ENCODE assay signal across 8 cellular contexts in genomic region chr1:161192476-161193465, GRCh38. TPM values are rescaled to one million over a fixed set of nuclear protein-coding genes. Genes with fewer than 3 reads are reported as not detected.
A peak's percentile ranks its signal among the peaks of the same experiment; 100 is the strongest.
DNase-seq lines count a peak whose midpoint lies in the region; ATAC-seq, FAIRE-seq and TF ChIP-seq lines count a peak whose summit lies in the region.

No MANE protein-coding gene starts in this region.

- H3K27ac Mint-ChIP-seq in activated T-helper 1 cell treated with anti-CD3 and anti-CD28 coated beads, Interleukin-12 subunit alpha, Interleukin-12 subunit beta, Interleukin-2, Interleukin-4 antibody, amounts not matched to agents 30 ng/mL and 10 ng/mL and 1 ng/mL, durations not matched to agents 14 hours and 24 hours and 36 hours = peak overlapping the region; percentile 67

- no peaks in the 10 kb centered on the region for H3K9me2 ChIP-seq in Loucy (replicated peaks; ENCODE audit: low read depth, low read length)

- H3K9me3 ChIP-seq in Loucy (ENCODE audit: insufficient read depth, low read depth, low read length) = no peaks in the 10 kb centered on the region

- H3K4me1 ChIP-seq in Loucy (ENCODE audit: insufficient read depth, low read length, poor library complexity, severe bottlenecking) = no peaks in the 10 kb centered on the region

- H3K27me3 Mint-ChIP-seq in activated T-helper 1 cell treated with anti-CD3 and anti-CD28 coated beads, Interleukin-12 subunit alpha, Interleukin-12 subunit beta, Interleukin-2, Interleukin-4 antibody, amounts not matched to agents 30 ng/mL and 10 ng/mL and 1 ng/mL, durations not matched to agents 14 hours and 24 hours and 36 hours (ENCODE audit: insufficient read depth) = no peaks in the 10 kb centered on the region

- H3K27me3 ChIP-seq in Loucy (ENCODE audit: insufficient read depth, low read length, poor library complexity, severe bottlenecking) = no peaks in the 10 kb centered on the region

- no peak overlapping the region for H3K27ac ChIP-seq in C4-2B

- DNase-seq in RKO (ENCODE audit: low spot score) = peak; percentile 78
- peak; percentile 63 for DNase-seq in activated T-helper 1 cell treated with anti-CD3 and anti-CD28 coated beads, Interleukin-12 subunit alpha, Interleukin-12 subunit beta, Interleukin-2, Interleukin-4 antibody, amounts not matched to agents 30 ng/mL and 10 ng/mL and 1 ng/mL, durations not matched to agents 14 hours and 24 hours and 36 hours (ENCODE audit: low spot score)
- peak; percentile 78 for DNase-seq in fibroblast of peridontal ligament (ENCODE audit: extremely low read depth)
- peak in 45 of 56 donors; percentile 11 to 83 (median 44) for DNase-seq in nucleus accumbens (lab: John Stamatoyannopoulos, UW)
- peak; percentile 80 for DNase-seq in urothelium cell line (ENCODE audit: low spot score)

- no peaks in the 10 kb centered on the region for H3K36me3 ChIP-seq in Loucy (ENCODE audit: insufficient read depth, low read length)

- no peaks in the 10 kb centered on the region for H4K20me1 ChIP-seq in Loucy (ENCODE audit: insufficient read depth, low read length, poor library complexity, severe bottlenecking)

- no peaks in the 10 kb centered on the region for H3F3A ChIP-seq in Loucy (ENCODE audit: low read depth)

- TF ChIP-seq CTCF in C4-2B (conservative IDR thresholded peaks at IDR 0.05) (peak; percentile 96), Loucy (conservative IDR thresholded peaks at IDR 0.05; ENCODE audit: low read length) (peak; percentile 87)

- peak; percentile 59 for ATAC-seq in GM19455 (IDR thresholded peaks at IDR 0.05; ENCODE audit: unreplicated experiment)

- no peak overlapping the region for H3K4me3 ChIP-seq in Loucy (ENCODE audit: low read length, poor library complexity, severe bottlenecking)

- no peaks in the 10 kb centered on the region for H3K36me3 Mint-ChIP-seq in activated T-helper 1 cell treated with anti-CD3 and anti-CD28 coated beads, Interleukin-12 subunit alpha, Interleukin-12 subunit beta, Interleukin-2, Interleukin-4 antibody, amounts not matched to agents 30 ng/mL and 10 ng/mL and 1 ng/mL, durations not matched to agents 14 hours and 24 hours and 36 hours (ENCODE audit: low read depth)

- no peak for FAIRE-seq in urothelium cell line (lab: Jason Lieb, UNC)

- H3K4me2 ChIP-seq in Loucy (ENCODE audit: low read depth, low read length, poor library complexity, severe bottlenecking) = no peak overlapping the region

- peak overlapping the region; percentile 23 for H3K9ac ChIP-seq in Loucy (ENCODE audit: low read depth, low read length, poor library complexity, severe bottlenecking)

- H3K4me1 Mint-ChIP-seq in activated T-helper 1 cell treated with anti-CD3 and anti-CD28 coated beads, Interleukin-12 subunit alpha, Interleukin-12 subunit beta, Interleukin-2, Interleukin-4 antibody, amounts not matched to agents 30 ng/mL and 10 ng/mL and 1 ng/mL, durations not matched to agents 14 hours and 24 hours and 36 hours (ENCODE audit: low read depth) = peaks cover 53% of the 10 kb centered on the region

- intact Hi-C loops in activated T-helper 1 cell treated with anti-CD3 and anti-CD28 coated beads, Interleukin-12 subunit alpha, Interleukin-12 subunit beta, Interleukin-2, Interleukin-4 antibody, amounts not matched to agents 30 ng/mL and 10 ng/mL and 1 ng/mL, durations not matched to agents 14 hours and 24 hours and 36 hours (cut with micrococcal nuclease) = loop anchor here (1.0 kb wide), 5 partner anchors 10 to 190 kb away; partner anchors contain the start of genes B4GALT3 and NDUFS2

- H3K79me2 ChIP-seq in Loucy (ENCODE audit: insufficient read depth, low read length) = no peaks in the 10 kb centered on the region

- peak overlapping the region; percentile 64 for H2AFZ ChIP-seq in Loucy (ENCODE audit: low read length)

- H3K4me3 Mint-ChIP-seq in activated T-helper 1 cell treated with anti-CD3 and anti-CD28 coated beads, Interleukin-12 subunit alpha, Interleukin-12 subunit beta, Interleukin-2, Interleukin-4 antibody, amounts not matched to agents 30 ng/mL and 10 ng/mL and 1 ng/mL, durations not matched to agents 14 hours and 24 hours and 36 hours = no peak overlapping the region

- H3K9me3 Mint-ChIP-seq in activated T-helper 1 cell treated with anti-CD3 and anti-CD28 coated beads, Interleukin-12 subunit alpha, Interleukin-12 subunit beta, Interleukin-2, Interleukin-4 antibody, amounts not matched to agents 30 ng/mL and 10 ng/mL and 1 ng/mL, durations not matched to agents 14 hours and 24 hours and 36 hours = no peaks in the 10 kb centered on the region

RNA-seq across cellular contexts. Expression of gene ADAMTS4, which starts 6.1 kb away (rescaled TPM):
- total RNA-seq in activated T-helper 1 cell treated with anti-CD3 and anti-CD28 coated beads, Interleukin-12 subunit alpha, Interleukin-12 subunit beta, Interleukin-2, Interleukin-4 antibody, amounts not matched to agents 30 ng/mL and 10 ng/mL and 1 ng/mL, durations not matched to agents 14 hours and 24 hours and 36 hours = 0.23 and 0.24 TPM in 2 replicates

RNA-seq across cellular contexts. Expression of gene NDUFS2, which starts 9.4 kb away (rescaled TPM):
- 72.9 and 84.1 TPM in 2 replicates for total RNA-seq in activated T-helper 1 cell treated with anti-CD3 and anti-CD28 coated beads, Interleukin-12 subunit alpha, Interleukin-12 subunit beta, Interleukin-2, Interleukin-4 antibody, amounts not matched to agents 30 ng/mL and 10 ng/mL and 1 ng/mL, durations not matched to agents 14 hours and 24 hours and 36 hours

RNA-seq across cellular contexts. Expression of gene B4GALT3, which starts 15.5 kb away (rescaled TPM):
- total RNA-seq in activated T-helper 1 cell treated with anti-CD3 and anti-CD28 coated beads, Interleukin-12 subunit alpha, Interleukin-12 subunit beta, Interleukin-2, Interleukin-4 antibody, amounts not matched to agents 30 ng/mL and 10 ng/mL and 1 ng/mL, durations not matched to agents 14 hours and 24 hours and 36 hours = 66.4 and 68.2 TPM in 2 replicates

RNA-seq across cellular contexts. Expression of gene FCER1G, which starts 22.3 kb away (rescaled TPM):
- 0.93 and 1.5 TPM in 2 replicates for total RNA-seq in activated T-helper 1 cell treated with anti-CD3 and anti-CD28 coated beads, Interleukin-12 subunit alpha, Interleukin-12 subunit beta, Interleukin-2, Interleukin-4 antibody, amounts not matched to agents 30 ng/mL and 10 ng/mL and 1 ng/mL, durations not matched to agents 14 hours and 24 hours and 36 hours

RNA-seq across cellular contexts. Expression of gene PPOX, which starts 26.5 kb away (rescaled TPM):
- 25.1 and 26.0 TPM in 2 replicates for total RNA-seq in activated T-helper 1 cell treated with anti-CD3 and anti-CD28 coated beads, Interleukin-12 subunit alpha, Interleukin-12 subunit beta, Interleukin-2, Interleukin-4 antibody, amounts not matched to agents 30 ng/mL and 10 ng/mL and 1 ng/mL, durations not matched to agents 14 hours and 24 hours and 36 hours
